9 cellular contexts compared by ENCODE assay signal in genomic region chr6:121504227-121504626, GRCh38.
DNase-seq lines count a peak whose midpoint lies in the region; ATAC-seq and TF ChIP-seq lines count a peak whose summit lies in the region.
"Had no signal": no experiment of that assay in that cellular context is flagged by ENCODE, and none has a peak within 500 bp of the region (broad histone marks: within the 10 kb centered on the region; RNA-seq: fewer than 3 reads in every experiment).

No MANE protein-coding gene starts in this region.

- H3K4me3 ChIP-seq in adipocyte (ENCODE audit: low read length) (no peak overlapping the region), mesenchymal stem cell (ENCODE audit: insufficient read depth in 1 of 2, low read depth in 1 of 2, low read length in 2 of 2) (no peak overlapping the region)

- H3K4me3 Mint-ChIP-seq in stimulated activated memory B cell treated with anti-CD40 and anti-IgM and Interleukin-4, amounts not matched to agents 10 μg/mL and 1 μg/mL and 100 μg/mL, for 72 hours, result no peak overlapping the region

- no peaks in the 10 kb centered on the region for H3K36me3 ChIP-seq in adipocyte (ENCODE audit: control insufficient read depth, insufficient read depth, low read length, severe bottlenecking)
- no peaks in the 10 kb centered on the region for H3K36me3 ChIP-seq in mesenchymal stem cell (ENCODE audit: control insufficient read depth in 1 of 2, insufficient read depth in 2 of 2, low read depth in 1 of 2, low read length in 2 of 2)

- H3K23ac ChIP-seq in mesenchymal stem cell (ENCODE audit: low read length in 2 of 2), result no peak overlapping the region

- H3K18ac ChIP-seq in mesenchymal stem cell (ENCODE audit: low read depth in 1 of 2, low read length in 2 of 2), result no peak overlapping the region

- DNase-seq in DMS53 (lab: John Stamatoyannopoulos, UW) (peak; percentile 62), adipocyte (ENCODE audit: low read depth) (peak; percentile 78), mesenchymal stem cell (peak; percentile 88), HK-2 (ENCODE audit: unreplicated experiment) (no peak), HEK293T (ENCODE audit: extremely low spot score) (no peak), NCI-H2196 treated with DMSO at 0.1 percent for 48 hours (lab: John Stamatoyannopoulos, UW; ENCODE audit: unreplicated experiment) (no peak)
- DNase-seq: GF-D8 had no signal

- CTCF ChIA-PET in HEK293T (lab: Yijun Ruan, JAX), result interaction anchor here (0.6 kb wide), 1 partner anchor 345 kb away, joined by 3 read pairs; no protein-coding TSS in a partner anchor

- no peaks in the 10 kb centered on the region for H3K79me1 ChIP-seq in mesenchymal stem cell (replicated peaks; ENCODE audit: low read length, poor library complexity, severe bottlenecking)

- no peak overlapping the region for H3K4me2 ChIP-seq in mesenchymal stem cell (ENCODE audit: low read length, poor library complexity, severe bottlenecking)

- H3K27me3 ChIP-seq in adipocyte (replicated peaks; ENCODE audit: control insufficient read depth, insufficient read depth, low read length), result no peaks in the 10 kb centered on the region
- no peaks in the 10 kb centered on the region for H3K27me3 ChIP-seq in mesenchymal stem cell (ENCODE audit: control insufficient read depth in 1 of 2, insufficient read depth in 1 of 2, low read length in 2 of 2)

- H2BK12ac ChIP-seq in mesenchymal stem cell (ENCODE audit: low read length in 2 of 2), result no peak overlapping the region

- H3K9me3 Mint-ChIP-seq in stimulated activated memory B cell treated with anti-CD40 and anti-IgM and Interleukin-4, amounts not matched to agents 10 μg/mL and 1 μg/mL and 100 μg/mL, for 72 hours, result no peaks in the 10 kb centered on the region

- no peak overlapping the region for H4K91ac ChIP-seq in mesenchymal stem cell (ENCODE audit: low read length)

- H3K27ac ChIP-seq in mesenchymal stem cell (ENCODE audit: low read length, poor library complexity, severe bottlenecking), result peak overlapping the region; percentile 76

- H3K14ac ChIP-seq in mesenchymal stem cell (ENCODE audit: low read length in 2 of 2), result no peak overlapping the region

- H2AK5ac ChIP-seq in mesenchymal stem cell (ENCODE audit: low read length, severe bottlenecking), result no peak overlapping the region

- H2BK120ac ChIP-seq in mesenchymal stem cell (ENCODE audit: low read depth, low read length), result no peak overlapping the region

- no peak overlapping the region for H4K8ac ChIP-seq in mesenchymal stem cell (ENCODE audit: low read length)

- H3K9ac ChIP-seq in adipocyte (ENCODE audit: low read length) (no peak overlapping the region), mesenchymal stem cell (ENCODE audit: low read length) (peak overlapping the region; percentile 76)

- no peak overlapping the region for H2BK15ac ChIP-seq in mesenchymal stem cell (ENCODE audit: low read depth, poor library complexity, severe bottlenecking)

- no peak overlapping the region for H3K4ac ChIP-seq in mesenchymal stem cell (ENCODE audit: low read depth in 1 of 2, low read length in 2 of 2)

- POLR2A ChIA-PET in HEK293T (lab: Yijun Ruan, JAX), result no interaction called here

- no peak overlapping the region for H3K27ac Mint-ChIP-seq in stimulated activated memory B cell treated with anti-CD40 and anti-IgM and Interleukin-4, amounts not matched to agents 10 μg/mL and 1 μg/mL and 100 μg/mL, for 72 hours

- no peaks in the 10 kb centered on the region for H3K4me1 Mint-ChIP-seq in stimulated activated memory B cell treated with anti-CD40 and anti-IgM and Interleukin-4, amounts not matched to agents 10 μg/mL and 1 μg/mL and 100 μg/mL, for 72 hours

- H3K4me1 ChIP-seq in adipocyte (ENCODE audit: control insufficient read depth, insufficient read depth, low read length) (peaks cover 33% of the 10 kb centered on the region), mesenchymal stem cell (ENCODE audit: control insufficient read depth, insufficient read depth, low read depth, low read length) (peaks cover 2% of the 10 kb centered on the region)

- no CpG with 5 or more reads among the region's 1 CpG for WGBS in mesenchymal stem cell

- H3K9me3 ChIP-seq in adipocyte (ENCODE audit: control insufficient read depth, low read length), result no peaks in the 10 kb centered on the region
- no peaks in the 10 kb centered on the region for H3K9me3 ChIP-seq in mesenchymal stem cell (ENCODE audit: control insufficient read depth, low read length)

- peak; percentile 41 for ATAC-seq in HG03442 (IDR thresholded peaks at IDR 0.05; ENCODE audit: unreplicated experiment)
- no peak for ATAC-seq in stimulated activated memory B cell treated with anti-CD40 and anti-IgM and Interleukin-4, amounts not matched to agents 10 μg/mL and 1 μg/mL and 100 μg/mL, for 72 hours

- no peak overlapping the region for H2BK5ac ChIP-seq in mesenchymal stem cell (ENCODE audit: low read depth, low read length, poor library complexity, severe bottlenecking)

- no peak overlapping the region for H2AFZ ChIP-seq in mesenchymal stem cell (ENCODE audit: low read depth, low read length)

- no peaks in the 10 kb centered on the region for H3K36me3 Mint-ChIP-seq in stimulated activated memory B cell treated with anti-CD40 and anti-IgM and Interleukin-4, amounts not matched to agents 10 μg/mL and 1 μg/mL and 100 μg/mL, for 72 hours

- no peaks in the 10 kb centered on the region for H3K27me3 Mint-ChIP-seq in stimulated activated memory B cell treated with anti-CD40 and anti-IgM and Interleukin-4, amounts not matched to agents 10 μg/mL and 1 μg/mL and 100 μg/mL, for 72 hours

TF ChIP-seq in HEK293T, 16 proteins besides CTCF, POLR2A, EP300 and RAD21:
- TF ChIP-seq LEF1 (IDR thresholded peaks at IDR 0.05; ENCODE audit: borderline replicate concordance) (no peak), CTBP1 (IDR thresholded peaks at IDR 0.05; ENCODE audit: borderline replicate concordance) (no peak), ZNF384 (IDR thresholded peaks at IDR 0.05) (no peak)

Comparison
In these comparisons a context has a peak if more than half of its experiments do, and no peak if none do; other contexts are left out.
1. DNase-seq: peak in DMS53 (single experiment), adipocyte (single experiment) and mesenchymal stem cell (single experiment); none in HK-2 (single experiment), HEK293T (single experiment) and NCI-H2196 treated with DMSO at 0.1 percent for 48 hours (single experiment).